Comparison of ENCODE assay signal across 7 cellular contexts in genomic region chr3:50627407-50628051, GRCh38. TPM values are rescaled to one million over a fixed set of nuclear protein-coding genes. Genes with fewer than 3 reads are reported as not detected.
DNase-seq lines count a peak whose midpoint lies in the region; ATAC-seq and TF ChIP-seq lines count a peak whose summit lies in the region.
"Had no signal": no experiment of that assay in that cellular context is flagged by ENCODE, and none has a peak within 500 bp of the region (broad histone marks: within the 10 kb centered on the region; RNA-seq: fewer than 3 reads in every experiment).

No MANE protein-coding gene starts in this region.

- no peak for TF ChIP-seq EP300 in tibial nerve (IDR thresholded peaks at IDR 0.05)

- H3K27me3 ChIP-seq in tibial nerve: no peaks in the 10 kb centered on the region

- H3K9me3 ChIP-seq in mucosa of descending colon (no peaks in the 10 kb centered on the region), tibial nerve (no peaks in the 10 kb centered on the region)

- H3K9me3 Mint-ChIP-seq in activated naive CD4-positive, alpha-beta T cell treated with anti-CD3 and anti-CD28 coated beads, Interleukin-2, amount 50 U/mL, for 72 hours: no peaks in the 10 kb centered on the region
- H3K9me3 Mint-ChIP-seq: naive B cell had no signal

- TF ChIP-seq POLR2A in tibial nerve (IDR thresholded peaks at IDR 0.05): no peak

- no peaks in the 10 kb centered on the region for H3K36me3 ChIP-seq in mucosa of descending colon (ENCODE audit: low read depth)
- H3K36me3 ChIP-seq in tibial nerve: peaks cover 0 to 5% (median 0%) of the 10 kb centered on the region in 3 donors

- no peak for TF ChIP-seq CTCF in mucosa of descending colon (IDR thresholded peaks at IDR 0.05)
- TF ChIP-seq CTCF in tibial nerve (IDR thresholded peaks at IDR 0.05): peak in 1 of 5 experiments; percentile 15

- H3K27ac ChIP-seq in tibial nerve: no peak overlapping the region

- DNase-seq in stimulated activated CD4-positive, alpha-beta T cell treated with anti-CD3 and anti-CD28 coated beads, Interleukin-15, amount 100 ng/mL, for 24 hours: peak; percentile 60
- DNase-seq in stimulated activated CD4-positive, alpha-beta T cell treated with anti-CD3 and anti-CD28 coated beads, Interleukin-4, amount 100 ng/mL, for 1 hour: no peak
- DNase-seq in activated naive CD4-positive, alpha-beta T cell treated with anti-CD3 and anti-CD28 coated beads, Interleukin-2, amount 50 U/mL, for 72 hours (ENCODE audit: low spot score in 2 of 2): no peak
- DNase-seq in mucosa of descending colon (no peak), HuH-7.5 (ENCODE audit: low spot score) (no peak), tibial nerve (ENCODE audit: low spot score in 2 of 2) (no peak)
- DNase-seq: naive B cell had no signal

- peak; percentile 31 to 66 for ATAC-seq in activated naive CD4-positive, alpha-beta T cell treated with anti-CD3 and anti-CD28 coated beads, Interleukin-2, amount 50 U/mL, for 72 hours
- ATAC-seq in mucosa of descending colon: peak; percentile 71

- peaks cover 6 to 40% of the 10 kb centered on the region in 2 donors for H3K36me3 Mint-ChIP-seq in activated naive CD4-positive, alpha-beta T cell treated with anti-CD3 and anti-CD28 coated beads, Interleukin-2, amount 50 U/mL, for 72 hours
- H3K36me3 Mint-ChIP-seq: naive B cell had no signal

- peaks cover 20% of the 10 kb centered on the region for H3K4me1 ChIP-seq in mucosa of descending colon (ENCODE audit: low read depth)
- peaks cover 0 to 48% (median 14%) of the 10 kb centered on the region in 4 donors for H3K4me1 ChIP-seq in tibial nerve

- peak overlapping the region; percentile 84 to 88 for H3K27ac Mint-ChIP-seq in activated naive CD4-positive, alpha-beta T cell treated with anti-CD3 and anti-CD28 coated beads, Interleukin-2, amount 50 U/mL, for 72 hours

- intact Hi-C loops in mucosa of descending colon (cut with DNase I, micrococcal nuclease): no loop called here

- H3K4me3 ChIP-seq in mucosa of descending colon (no peak overlapping the region), tibial nerve (no peak overlapping the region)

- 56 to 65% methylated on average over 3 to 4 of the region's 6 CpGs for WGBS in tibial nerve, 2 donors

RNA-seq across cellular contexts. Expression of gene MAPKAPK3, which starts 10.6 kb away (rescaled TPM):
- 100 to 1,000 TPM in 1 of 2 donors, 10 to 100 TPM in 1; 94.3 to 153 TPM for total RNA-seq in activated naive CD4-positive, alpha-beta T cell treated with anti-CD3 and anti-CD28 coated beads, Interleukin-2, amount 50 U/mL, for 72 hours
- total RNA-seq in mucosa of descending colon (10 to 100 TPM; 21.5 to 33.5 (median 25.5) TPM), tibial nerve (10 to 100 TPM; 17.2 to 53.7 (median 18.0) TPM)

RNA-seq across cellular contexts. Expression of gene CISH, which starts 16.0 kb away (rescaled TPM):
- 100 to 1,000 TPM; 222 to 258 TPM for total RNA-seq in activated naive CD4-positive, alpha-beta T cell treated with anti-CD3 and anti-CD28 coated beads, Interleukin-2, amount 50 U/mL, for 72 hours
- total RNA-seq in mucosa of descending colon (10 to 100 TPM; 12.7 to 21.4 (median 19.2) TPM), tibial nerve (10 to 100 TPM in 1 of 4 donors, 1 to 10 TPM in 3; 5.5 to 15.5 (median 5.8) TPM)

RNA-seq across cellular contexts. Expression of gene DOCK3, which starts 47.2 kb away (rescaled TPM):
- total RNA-seq in activated naive CD4-positive, alpha-beta T cell treated with anti-CD3 and anti-CD28 coated beads, Interleukin-2, amount 50 U/mL, for 72 hours: 1 to 10 TPM; 4.1 to 4.8 TPM
- total RNA-seq in mucosa of descending colon (1 to 10 TPM in 1 of 3 donors, under 1 TPM in 2; 0.17 to 6.1 (median 0.20) TPM), tibial nerve (1 to 10 TPM; 4.0 to 6.3 (median 5.8) TPM)

RNA-seq across cellular contexts. Expression of gene HEMK1, which starts 58.2 kb away (rescaled TPM):
- total RNA-seq in activated naive CD4-positive, alpha-beta T cell treated with anti-CD3 and anti-CD28 coated beads, Interleukin-2, amount 50 U/mL, for 72 hours: 10 to 100 TPM; 69.7 to 74.6 TPM
- total RNA-seq in mucosa of descending colon (10 to 100 TPM; 19.7 to 29.9 (median 22.6) TPM), tibial nerve (10 to 100 TPM in 1 of 4 donors, 1 to 10 TPM in 3; 6.9 to 10.2 (median 8.8) TPM)

RNA-seq across cellular contexts. Expression of gene C3orf18, which starts 60.0 kb away (rescaled TPM):
- 10 to 100 TPM; 21.4 to 42.4 TPM for total RNA-seq in activated naive CD4-positive, alpha-beta T cell treated with anti-CD3 and anti-CD28 coated beads, Interleukin-2, amount 50 U/mL, for 72 hours
- 10 to 100 TPM in 1 of 3 donors, 1 to 10 TPM in 2; 1.5 to 14.1 (median 2.5) TPM for total RNA-seq in mucosa of descending colon
- 10 to 100 TPM; 12.2 to 21.1 (median 19.1) TPM for total RNA-seq in tibial nerve

Comparison
In these comparisons a context has a peak if more than half of its experiments do, and no peak if none do; other contexts are left out.
1. RNA of gene CISH, which starts 16.0 kb away (total RNA-seq): 222 to 258 TPM in activated naive CD4-positive, alpha-beta T cell treated with anti-CD3 and anti-CD28 coated beads, Interleukin-2, amount 50 U/mL, for 72 hours; 12.7 to 21.4 TPM in mucosa of descending colon and 5.5 to 15.5 TPM in tibial nerve; every median in the first group is over 4 times any median in the second.